Comparison of ENCODE assay signal across 9 cellular contexts in genomic region chr10:70162892-70163201, GRCh38. TPM values are rescaled to one million over a fixed set of nuclear protein-coding genes. Genes with fewer than 3 reads are reported as not detected.
DNase-seq lines count a peak whose midpoint lies in the region; ATAC-seq and TF ChIP-seq lines count a peak whose summit lies in the region.
"Had no signal": no experiment of that assay in that cellular context is flagged by ENCODE, and none has a peak within 500 bp of the region (broad histone marks: within the 10 kb centered on the region; RNA-seq: fewer than 3 reads in every experiment).

No MANE protein-coding gene starts in this region.

- peak overlapping the region; percentile 50 for H3K4me3 Mint-ChIP-seq in activated CD4-positive, alpha-beta T cell treated with anti-CD3 and anti-CD28 coated beads, Interleukin-2, amount 10 ng/mL, durations not matched to agents 24 days and 14 days
- H3K4me3 Mint-ChIP-seq in natural killer cell: peak overlapping the region; percentile 84

- peaks cover 16% of the 10 kb centered on the region for H3K36me3 ChIP-seq in MM.1S (replicated peaks; ENCODE audit: insufficient read depth, low read length)

- peaks cover 57% of the 10 kb centered on the region for H3K4me1 Mint-ChIP-seq in activated CD4-positive, alpha-beta T cell treated with anti-CD3 and anti-CD28 coated beads, Interleukin-2, amount 10 ng/mL, durations not matched to agents 24 days and 14 days
- peaks cover 57 to 67% of the 10 kb centered on the region in 2 donors for H3K4me1 Mint-ChIP-seq in natural killer cell

- peak; percentile 89 for DNase-seq in activated CD4-positive, alpha-beta T cell treated with anti-CD3 and anti-CD28 coated beads, Interleukin-2, amount 10 ng/mL, durations not matched to agents 24 days and 14 days
- DNase-seq in natural killer cell: no peak
- DNase-seq in NCI-H82 (lab: John Stamatoyannopoulos, UW): no peak
- DNase-seq in MM.1S: no peak
- DNase-seq in C1 segment of cervical spinal cord (lab: John Stamatoyannopoulos, UW): no peak
- no peak for DNase-seq in dorsolateral prefrontal cortex

- H2AFZ ChIP-seq in MM.1S (ENCODE audit: low read length): no peak overlapping the region

- peak overlapping the region; percentile 88 for H3K27ac Mint-ChIP-seq in activated CD4-positive, alpha-beta T cell treated with anti-CD3 and anti-CD28 coated beads, Interleukin-2, amount 10 ng/mL, durations not matched to agents 24 days and 14 days
- peak overlapping the region; percentile 78 to 81 for H3K27ac Mint-ChIP-seq in natural killer cell

- peaks cover 4% of the 10 kb centered on the region; the same call in 1 of the 2 replicates for H3F3A ChIP-seq in MM.1S (ENCODE audit: insufficient read depth, low read length)

- no peaks in the 10 kb centered on the region for H3K27me3 Mint-ChIP-seq in activated CD4-positive, alpha-beta T cell treated with anti-CD3 and anti-CD28 coated beads, Interleukin-2, amount 10 ng/mL, durations not matched to agents 24 days and 14 days
- no peaks in the 10 kb centered on the region for H3K27me3 Mint-ChIP-seq in natural killer cell (ENCODE audit: low read depth in 2 of 2)

- no peaks in the 10 kb centered on the region for H3K9me3 ChIP-seq in MM.1S (replicated peaks; ENCODE audit: insufficient read depth, low read length)
- H3K9me3 ChIP-seq: suprapubic skin had no signal

- H3K4me3 ChIP-seq in MM.1S (ENCODE audit: low read length) (no peak overlapping the region), dorsolateral prefrontal cortex (no peak overlapping the region)
- H3K4me3 ChIP-seq: suprapubic skin had no signal

- peaks cover 27% of the 10 kb centered on the region for H3K4me1 ChIP-seq in MM.1S (ENCODE audit: low read length)

- no peak overlapping the region for H3K4me2 ChIP-seq in MM.1S (ENCODE audit: low read depth, low read length)

- no peak for TF ChIP-seq CTCF in natural killer cell (IDR thresholded peaks at IDR 0.05)
- TF ChIP-seq CTCF in MM.1S (IDR thresholded peaks at IDR 0.05; ENCODE audit: low read length): no peak
- TF ChIP-seq CTCF in dorsolateral prefrontal cortex (IDR thresholded peaks at IDR 0.05 in 54 of 56, conservative IDR thresholded peaks at IDR 0.05 in 2 of 56; ENCODE audit: low read depth in 1 of 56, partially characterized antibody in 56 of 56): no peak

- peaks cover 19% of the 10 kb centered on the region; the same call in 1 of the 2 replicates for H4K20me1 ChIP-seq in MM.1S (ENCODE audit: insufficient read depth, low read length)

- no peak overlapping the region for H3K9ac ChIP-seq in MM.1S (ENCODE audit: low read length)

- peaks cover 92% of the 10 kb centered on the region for H3K79me2 ChIP-seq in MM.1S (ENCODE audit: low read length)

- no peaks in the 10 kb centered on the region for H3K27me3 ChIP-seq in MM.1S (replicated peaks; ENCODE audit: insufficient read depth, low read length)
- H3K27me3 ChIP-seq in dorsolateral prefrontal cortex: no peaks in the 10 kb centered on the region
- H3K27me3 ChIP-seq: suprapubic skin had no signal

- H3K27ac ChIP-seq in MM.1S (ENCODE audit: low read length): no peak overlapping the region
- no peak overlapping the region for H3K27ac ChIP-seq in dorsolateral prefrontal cortex
- H3K27ac ChIP-seq: suprapubic skin had no signal

- H3K9me2 ChIP-seq in MM.1S (replicated peaks; ENCODE audit: insufficient read depth, low read length): no peaks in the 10 kb centered on the region

- no peaks in the 10 kb centered on the region for H3K9me3 Mint-ChIP-seq in activated CD4-positive, alpha-beta T cell treated with anti-CD3 and anti-CD28 coated beads, Interleukin-2, amount 10 ng/mL, durations not matched to agents 24 days and 14 days
- no peaks in the 10 kb centered on the region for H3K9me3 Mint-ChIP-seq in natural killer cell

- H3K36me3 Mint-ChIP-seq in activated CD4-positive, alpha-beta T cell treated with anti-CD3 and anti-CD28 coated beads, Interleukin-2, amount 10 ng/mL, durations not matched to agents 24 days and 14 days (ENCODE audit: low read depth): peaks cover 60% of the 10 kb centered on the region
- H3K36me3 Mint-ChIP-seq in natural killer cell: no peaks in the 10 kb centered on the region

- intact Hi-C loops in activated CD4-positive, alpha-beta T cell treated with anti-CD3 and anti-CD28 coated beads, Interleukin-2, amount 10 ng/mL, durations not matched to agents 24 days and 14 days (cut with micrococcal nuclease): loop anchor here (1.0 to 2.0 kb wide), 3 partner anchors 7 to 70 kb away; partner anchors contain the start of genes PPA1, SAR1A and TYSND1
- intact Hi-C loops in natural killer cell (cut with micrococcal nuclease): loop anchor here (2.0 to 10.0 kb wide), 2 partner anchors 16 to 452 kb away; partner anchors contain the start of gene TYSND1
- intact Hi-C loops in dorsolateral prefrontal cortex (cut with DNase I): no loop called here

- peak; percentile 71 for ATAC-seq in GM18499 (IDR thresholded peaks at IDR 0.05; ENCODE audit: insufficient read depth, unreplicated experiment)
- ATAC-seq in HG02870 (IDR thresholded peaks at IDR 0.05; ENCODE audit: unreplicated experiment): peak; percentile 82
- ATAC-seq in natural killer cell: peak; percentile 92

RNA-seq across cellular contexts. Expression of gene SAR1A, which starts 7.5 kb away (rescaled TPM):
- total RNA-seq in activated CD4-positive, alpha-beta T cell treated with anti-CD3 and anti-CD28 coated beads, Interleukin-2, amount 10 ng/mL, durations not matched to agents 24 days and 14 days: 122 and 124 TPM in 2 replicates
- 100 to 1,000 TPM; 200 to 212 (median 206) TPM for total RNA-seq in natural killer cell
- 100 to 1,000 TPM in 50 of 120 experiments, 10 to 100 TPM in 70; 68.3 to 142 (median 97.1) TPM for total RNA-seq in dorsolateral prefrontal cortex

RNA-seq across cellular contexts. Expression of gene TYSND1, which starts 16.3 kb away (rescaled TPM):
- 14.9 and 15.3 TPM in 2 replicates for total RNA-seq in activated CD4-positive, alpha-beta T cell treated with anti-CD3 and anti-CD28 coated beads, Interleukin-2, amount 10 ng/mL, durations not matched to agents 24 days and 14 days
- total RNA-seq in natural killer cell (10 to 100 TPM; 12.0 to 17.9 (median 12.4) TPM), dorsolateral prefrontal cortex (10 to 100 TPM in 117 of 120 experiments, 1 to 10 TPM in 3; 8.9 to 21.6 (median 15.1) TPM)

RNA-seq across cellular contexts. Expression of gene AIFM2, which starts 30.2 kb away (rescaled TPM):
- 8.0 and 8.5 TPM in 2 replicates for total RNA-seq in activated CD4-positive, alpha-beta T cell treated with anti-CD3 and anti-CD28 coated beads, Interleukin-2, amount 10 ng/mL, durations not matched to agents 24 days and 14 days
- 1 to 10 TPM; 3.7 to 4.2 (median 3.9) TPM for total RNA-seq in natural killer cell
- total RNA-seq in dorsolateral prefrontal cortex: 10 to 100 TPM in 50 of 120 experiments, 1 to 10 TPM in 70; 4.5 to 17.0 (median 9.4) TPM

Comparison
In these comparisons a context has a peak if more than half of its experiments do, and no peak if none do; other contexts are left out.
1. intact Hi-C loops: an anchor here in activated CD4-positive, alpha-beta T cell treated with anti-CD3 and anti-CD28 coated beads, Interleukin-2, amount 10 ng/mL, durations not matched to agents 24 days and 14 days (1.0 to 2.0 kb wide) and natural killer cell (2.0 to 10.0 kb wide); none called in dorsolateral prefrontal cortex.